1 cellular context compared by ENCODE assay signal in the genomic region with DNA sequence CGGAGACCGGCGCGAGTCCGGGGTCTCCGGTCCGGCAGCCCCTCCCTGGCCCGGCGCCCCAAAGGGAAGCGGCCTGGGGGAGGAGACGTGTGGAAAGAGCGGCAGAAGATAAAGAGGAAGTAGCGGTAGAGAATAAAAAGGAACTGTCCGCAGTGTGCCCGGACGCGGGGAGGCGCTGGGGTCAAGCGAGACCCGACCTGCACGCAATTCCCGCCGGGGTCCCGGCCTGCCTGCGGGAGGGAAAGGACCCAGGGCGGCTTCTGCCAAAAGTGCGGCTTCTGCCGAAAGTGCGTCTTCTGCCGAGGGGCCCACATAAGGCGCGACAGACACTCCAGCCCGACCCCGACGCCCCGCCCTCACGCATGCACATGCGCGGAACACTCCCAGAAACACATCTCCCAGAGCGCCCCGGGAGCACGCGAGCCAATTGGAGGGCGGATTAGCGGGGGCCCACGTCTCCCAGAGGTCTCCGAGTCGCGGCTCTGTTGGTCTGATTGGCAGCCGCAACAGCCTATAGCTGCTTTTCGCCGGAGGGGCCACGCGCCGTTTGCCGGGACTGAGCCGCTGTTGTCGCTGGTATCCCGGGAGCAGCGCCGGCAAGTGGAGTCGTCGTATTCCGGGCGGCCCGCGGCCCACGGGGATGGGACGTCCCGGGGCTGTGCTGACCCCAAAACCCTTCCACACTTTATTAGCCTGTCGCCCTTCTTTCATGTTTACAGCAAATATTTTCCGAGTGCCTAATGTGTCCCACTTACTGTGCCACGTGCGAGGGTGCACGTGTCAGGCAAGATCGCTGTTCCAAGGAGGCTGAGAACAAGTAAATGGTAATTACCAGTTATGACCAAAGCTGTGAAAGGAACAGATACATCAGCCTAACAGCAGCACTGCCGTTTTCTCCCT.
TF ChIP-seq lines count a peak whose summit lies in the region.

No MANE protein-coding gene starts in this region.

TF ChIP-seq in HepG2, 621 proteins besides CTCF, POLR2A, EP300 and RAD21 (continued from another document and continues in another):
- TF ChIP-seq PBX3 (CRISPR knock-in tag; IDR thresholded peaks at IDR 0.05; ENCODE audit: borderline replicate concordance) (peak; percentile 95; the same call in 1 of the 2 replicates), ZNF10 (CRISPR knock-in tag; IDR thresholded peaks at IDR 0.05; ENCODE audit: borderline replicate concordance, low read depth) (no peak), ZNF143 (CRISPR knock-in tag; IDR thresholded peaks at IDR 0.05) (peak; percentile 90), KLF11 (CRISPR knock-in tag; IDR thresholded peaks at IDR 0.05) (peak; percentile 80), SRF (IDR thresholded peaks at IDR 0.05; ENCODE audit: low read depth, low read length) (no peak; the same call in 1 of the 2 replicates), SOX5 (CRISPR knock-in tag; IDR thresholded peaks at IDR 0.05; ENCODE audit: borderline replicate concordance) (no peak), PRPF4 (IDR thresholded peaks at IDR 0.05; ENCODE audit: low read depth, low read length, poor library complexity, severe bottlenecking) (no peak), BRF2 (CRISPR knock-in tag; IDR thresholded peaks at IDR 0.05) (peak; percentile 43; the same call in 1 of the 2 replicates), ZFP90 (CRISPR knock-in tag; IDR thresholded peaks at IDR 0.05; ENCODE audit: borderline replicate concordance) (peak; percentile 33; the same call in 1 of the 2 replicates), SETDB1 (CRISPR knock-in tag; IDR thresholded peaks at IDR 0.05; ENCODE audit: borderline replicate concordance) (no peak), SNRNP70 (IDR thresholded peaks at IDR 0.05; ENCODE audit: low read depth, low read length) (no peak), ZNF34 (CRISPR knock-in tag; IDR thresholded peaks at IDR 0.05; ENCODE audit: borderline replicate concordance) (peak; percentile 64; the same call in 1 of the 2 replicates), SIN3B (IDR thresholded peaks at IDR 0.05; ENCODE audit: low read length) (no peak), ZMYM2 (CRISPR knock-in tag; IDR thresholded peaks at IDR 0.05) (no peak), UBTF (CRISPR knock-in tag; IDR thresholded peaks at IDR 0.05) (peak; percentile 62; the same call in 1 of the 2 replicates), CCDC6 (CRISPR knock-in tag; IDR thresholded peaks at IDR 0.05) (no peak; the same call in 1 of the 2 replicates), CBFB (CRISPR knock-in tag; IDR thresholded peaks at IDR 0.05) (0 out of 2 replicates have a peak, but pooled peaks have one; percentile 38), PHF8 (CRISPR knock-in tag; IDR thresholded peaks at IDR 0.05) (peak; percentile 77), TSC22D2 (CRISPR knock-in tag; IDR thresholded peaks at IDR 0.05; ENCODE audit: borderline replicate concordance) (0 out of 2 replicates have a peak, but pooled peaks have one; percentile 45), HES4 (CRISPR knock-in tag; IDR thresholded peaks at IDR 0.05; ENCODE audit: borderline replicate concordance) (peak; percentile 91), DMAP1 (CRISPR knock-in tag; IDR thresholded peaks at IDR 0.05) (peak; percentile 95), ZNF878 (CRISPR knock-in tag; IDR thresholded peaks at IDR 0.05) (peak; percentile 89), E2F2 (CRISPR knock-in tag; IDR thresholded peaks at IDR 0.05; ENCODE audit: borderline replicate concordance) (0 out of 2 replicates have a peak, but pooled peaks have one; percentile 41), ZFX (CRISPR knock-in tag; IDR thresholded peaks at IDR 0.05; ENCODE audit: low read depth) (peak; percentile 74), IKZF1 (IDR thresholded peaks at IDR 0.05) (no peak), ZMYM4 (CRISPR knock-in tag; IDR thresholded peaks at IDR 0.05) (peak; percentile 71), MAZ (IDR thresholded peaks at IDR 0.05; ENCODE audit: borderline replicate concordance, low read depth, low read length) (peak; percentile 61; the same call in 1 of the 2 replicates), MAZ (CRISPR knock-in tag; IDR thresholded peaks at IDR 0.05; ENCODE audit: low read depth) (peak; percentile 45)
- TF ChIP-seq, protein P1, sequence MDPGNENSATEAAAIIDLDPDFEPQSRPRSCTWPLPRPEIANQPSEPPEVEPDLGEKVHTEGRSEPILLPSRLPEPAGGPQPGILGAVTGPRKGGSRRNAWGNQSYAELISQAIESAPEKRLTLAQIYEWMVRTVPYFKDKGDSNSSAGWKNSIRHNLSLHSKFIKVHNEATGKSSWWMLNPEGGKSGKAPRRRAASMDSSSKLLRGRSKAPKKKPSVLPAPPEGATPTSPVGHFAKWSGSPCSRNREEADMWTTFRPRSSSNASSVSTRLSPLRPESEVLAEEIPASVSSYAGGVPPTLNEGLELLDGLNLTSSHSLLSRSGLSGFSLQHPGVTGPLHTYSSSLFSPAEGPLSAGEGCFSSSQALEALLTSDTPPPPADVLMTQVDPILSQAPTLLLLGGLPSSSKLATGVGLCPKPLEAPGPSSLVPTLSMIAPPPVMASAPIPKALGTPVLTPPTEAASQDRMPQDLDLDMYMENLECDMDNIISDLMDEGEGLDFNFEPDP (CRISPR knock-in tag; conservative IDR thresholded peaks at IDR 0.05): peak; percentile 44; the same call in 1 of the 2 replicates
- TF ChIP-seq, protein P2, sequence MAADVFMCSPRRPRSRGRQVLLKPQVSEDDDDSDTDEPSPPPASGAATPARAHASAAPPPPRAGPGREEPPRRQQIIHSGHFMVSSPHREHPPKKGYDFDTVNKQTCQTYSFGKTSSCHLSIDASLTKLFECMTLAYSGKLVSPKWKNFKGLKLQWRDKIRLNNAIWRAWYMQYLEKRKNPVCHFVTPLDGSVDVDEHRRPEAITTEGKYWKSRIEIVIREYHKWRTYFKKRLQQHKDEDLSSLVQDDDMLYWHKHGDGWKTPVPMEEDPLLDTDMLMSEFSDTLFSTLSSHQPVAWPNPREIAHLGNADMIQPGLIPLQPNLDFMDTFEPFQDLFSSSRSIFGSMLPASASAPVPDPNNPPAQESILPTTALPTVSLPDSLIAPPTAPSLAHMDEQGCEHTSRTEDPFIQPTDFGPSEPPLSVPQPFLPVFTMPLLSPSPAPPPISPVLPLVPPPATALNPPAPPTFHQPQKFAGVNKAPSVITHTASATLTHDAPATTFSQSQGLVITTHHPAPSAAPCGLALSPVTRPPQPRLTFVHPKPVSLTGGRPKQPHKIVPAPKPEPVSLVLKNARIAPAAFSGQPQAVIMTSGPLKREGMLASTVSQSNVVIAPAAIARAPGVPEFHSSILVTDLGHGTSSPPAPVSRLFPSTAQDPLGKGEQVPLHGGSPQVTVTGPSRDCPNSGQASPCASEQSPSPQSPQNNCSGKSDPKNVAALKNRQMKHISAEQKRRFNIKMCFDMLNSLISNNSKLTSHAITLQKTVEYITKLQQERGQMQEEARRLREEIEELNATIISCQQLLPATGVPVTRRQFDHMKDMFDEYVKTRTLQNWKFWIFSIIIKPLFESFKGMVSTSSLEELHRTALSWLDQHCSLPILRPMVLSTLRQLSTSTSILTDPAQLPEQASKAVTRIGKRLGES (CRISPR knock-in tag; IDR thresholded peaks at IDR 0.05; ENCODE audit: borderline replicate concordance): 0 out of 2 replicates have a peak, but pooled peaks have one; percentile 37
- TF ChIP-seq, protein P3, sequence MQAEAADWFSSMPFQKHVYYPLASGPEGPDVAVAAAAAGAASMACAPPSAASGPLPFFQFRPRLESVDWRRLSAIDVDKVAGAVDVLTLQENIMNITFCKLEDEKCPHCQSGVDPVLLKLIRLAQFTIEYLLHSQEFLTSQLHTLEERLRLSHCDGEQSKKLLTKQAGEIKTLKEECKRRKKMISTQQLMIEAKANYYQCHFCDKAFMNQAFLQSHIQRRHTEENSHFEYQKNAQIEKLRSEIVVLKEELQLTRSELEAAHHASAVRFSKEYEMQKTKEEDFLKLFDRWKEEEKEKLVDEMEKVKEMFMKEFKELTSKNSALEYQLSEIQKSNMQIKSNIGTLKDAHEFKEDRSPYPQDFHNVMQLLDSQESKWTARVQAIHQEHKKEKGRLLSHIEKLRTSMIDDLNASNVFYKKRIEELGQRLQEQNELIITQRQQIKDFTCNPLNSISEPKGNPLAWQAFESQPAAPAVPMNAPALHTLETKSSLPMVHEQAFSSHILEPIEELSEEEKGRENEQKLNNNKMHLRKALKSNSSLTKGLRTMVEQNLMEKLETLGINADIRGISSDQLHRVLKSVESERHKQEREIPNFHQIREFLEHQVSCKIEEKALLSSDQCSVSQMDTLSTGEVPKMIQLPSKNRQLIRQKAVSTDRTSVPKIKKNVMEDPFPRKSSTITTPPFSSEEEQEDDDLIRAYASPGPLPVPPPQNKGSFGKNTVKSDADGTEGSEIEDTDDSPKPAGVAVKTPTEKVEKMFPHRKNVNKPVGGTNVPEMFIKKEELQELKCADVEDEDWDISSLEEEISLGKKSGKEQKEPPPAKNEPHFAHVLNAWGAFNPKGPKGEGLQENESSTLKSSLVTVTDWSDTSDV (CRISPR knock-in tag; IDR thresholded peaks at IDR 0.05): no peak; the same call in 1 of the 2 replicates
- TF ChIP-seq, protein P4, sequence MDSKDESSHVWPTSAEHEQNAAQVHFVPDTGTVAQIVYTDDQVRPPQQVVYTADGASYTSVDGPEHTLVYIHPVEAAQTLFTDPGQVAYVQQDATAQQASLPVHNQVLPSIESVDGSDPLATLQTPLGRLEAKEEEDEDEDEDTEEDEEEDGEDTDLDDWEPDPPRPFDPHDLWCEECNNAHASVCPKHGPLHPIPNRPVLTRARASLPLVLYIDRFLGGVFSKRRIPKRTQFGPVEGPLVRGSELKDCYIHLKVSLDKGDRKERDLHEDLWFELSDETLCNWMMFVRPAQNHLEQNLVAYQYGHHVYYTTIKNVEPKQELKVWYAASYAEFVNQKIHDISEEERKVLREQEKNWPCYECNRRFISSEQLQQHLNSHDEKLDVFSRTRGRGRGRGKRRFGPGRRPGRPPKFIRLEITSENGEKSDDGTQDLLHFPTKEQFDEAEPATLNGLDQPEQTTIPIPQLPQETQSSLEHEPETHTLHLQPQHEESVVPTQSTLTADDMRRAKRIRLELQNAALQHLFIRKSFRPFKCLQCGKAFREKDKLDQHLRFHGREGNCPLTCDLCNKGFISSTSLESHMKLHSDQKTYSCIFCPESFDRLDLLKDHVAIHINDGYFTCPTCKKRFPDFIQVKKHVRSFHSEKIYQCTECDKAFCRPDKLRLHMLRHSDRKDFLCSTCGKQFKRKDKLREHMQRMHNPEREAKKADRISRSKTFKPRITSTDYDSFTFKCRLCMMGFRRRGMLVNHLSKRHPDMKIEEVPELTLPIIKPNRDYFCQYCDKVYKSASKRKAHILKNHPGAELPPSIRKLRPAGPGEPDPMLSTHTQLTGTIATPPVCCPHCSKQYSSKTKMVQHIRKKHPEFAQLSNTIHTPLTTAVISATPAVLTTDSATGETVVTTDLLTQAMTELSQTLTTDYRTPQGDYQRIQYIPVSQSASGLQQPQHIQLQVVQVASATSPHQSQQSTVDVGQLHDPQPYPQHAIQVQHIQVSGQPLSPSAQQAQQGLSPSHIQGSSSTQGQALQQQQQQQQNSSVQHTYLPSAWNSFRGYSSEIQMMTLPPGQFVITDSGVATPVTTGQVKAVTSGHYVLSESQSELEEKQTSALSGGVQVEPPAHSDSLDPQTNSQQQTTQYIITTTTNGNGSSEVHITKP (CRISPR knock-in tag; IDR thresholded peaks at IDR 0.05; ENCODE audit: low read depth): 0 out of 2 replicates have a peak, but pooled peaks have one; percentile 38
- TF ChIP-seq, protein P5, sequence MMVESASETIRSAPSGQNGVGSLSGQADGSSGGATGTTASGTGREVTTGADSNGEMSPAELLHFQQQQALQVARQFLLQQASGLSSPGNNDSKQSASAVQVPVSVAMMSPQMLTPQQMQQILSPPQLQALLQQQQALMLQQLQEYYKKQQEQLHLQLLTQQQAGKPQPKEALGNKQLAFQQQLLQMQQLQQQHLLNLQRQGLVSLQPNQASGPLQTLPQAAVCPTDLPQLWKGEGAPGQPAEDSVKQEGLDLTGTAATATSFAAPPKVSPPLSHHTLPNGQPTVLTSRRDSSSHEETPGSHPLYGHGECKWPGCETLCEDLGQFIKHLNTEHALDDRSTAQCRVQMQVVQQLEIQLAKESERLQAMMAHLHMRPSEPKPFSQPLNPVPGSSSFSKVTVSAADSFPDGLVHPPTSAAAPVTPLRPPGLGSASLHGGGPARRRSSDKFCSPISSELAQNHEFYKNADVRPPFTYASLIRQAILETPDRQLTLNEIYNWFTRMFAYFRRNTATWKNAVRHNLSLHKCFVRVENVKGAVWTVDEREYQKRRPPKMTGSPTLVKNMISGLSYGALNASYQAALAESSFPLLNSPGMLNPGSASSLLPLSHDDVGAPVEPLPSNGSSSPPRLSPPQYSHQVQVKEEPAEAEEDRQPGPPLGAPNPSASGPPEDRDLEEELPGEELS (CRISPR knock-in tag; IDR thresholded peaks at IDR 0.05): peak; percentile 43
